Comparison of ENCODE assay signal across 1 cellular context in genomic region chr17:36187904-36188663, GRCh38.
TF ChIP-seq lines count a peak whose summit lies in the region.

No MANE protein-coding gene starts in this region.

TF ChIP-seq in K562, 482 proteins besides CTCF, POLR2A, EP300 and RAD21:
- TF ChIP-seq E2F3 (CRISPR knock-in tag; IDR thresholded peaks at IDR 0.05) (0 out of 2 replicates have a peak, but pooled peaks have one; percentile 24), ZNF639 (CRISPR knock-in tag; conservative IDR thresholded peaks at IDR 0.05 in 1 of 2, IDR thresholded peaks at IDR 0.05 in 1 of 2) (0 out of 4 replicates have a peak, but pooled peaks of 1 of the 2 experiments have one; percentile 14)
